In genomic region chr4:154164931-154165839, GRCh38 we compare ENCODE assay signal across 9 cellular contexts.
DNase-seq lines count a peak whose midpoint lies in the region; ATAC-seq, FAIRE-seq and TF ChIP-seq lines count a peak whose summit lies in the region.
"Had no signal": no experiment of that assay in that cellular context is flagged by ENCODE, and none has a peak within 500 bp of the region (broad histone marks: within the 10 kb centered on the region; RNA-seq: fewer than 3 reads in every experiment).

No MANE protein-coding gene starts in this region.

- H3K9me3 ChIP-seq in left lung (no peaks in the 10 kb centered on the region), Caco-2 (no peaks in the 10 kb centered on the region), HAP-1 (no peaks in the 10 kb centered on the region), psoas muscle (no peaks in the 10 kb centered on the region)

- TF ChIP-seq CTCF in left lung (IDR thresholded peaks at IDR 0.05), result no peak
- no peak for TF ChIP-seq CTCF in Caco-2 (IDR thresholded peaks at IDR 0.05; ENCODE audit: insufficient read depth in 1 of 2, low read depth in 1 of 2, low read length in 1 of 2, severe bottlenecking in 1 of 2, unreplicated experiment in 1 of 2)
- no peak for TF ChIP-seq CTCF in psoas muscle (IDR thresholded peaks at IDR 0.05)

- no peaks in the 10 kb centered on the region for H3K36me3 Mint-ChIP-seq in Caco-2 (ENCODE audit: insufficient read depth, unreplicated experiment)

- CTCF ChIA-PET in Caco-2 (lab: Charles Lee), result no interaction called here

- 35 to 55% (median 43%) methylated on average over 1 of the region's 1 CpG for WGBS in psoas muscle, 3 donors

- H3K27ac ChIP-seq in left lung (peak overlapping the region; percentile 31 to 56), psoas muscle (no peak overlapping the region)

- FAIRE-seq in RCC 7860 (lab: Jason Lieb, UNC), result peak; percentile 90
- FAIRE-seq: islet of Langerhans had no signal

- H3K4me1 Mint-ChIP-seq in Caco-2 (ENCODE audit: low read depth, unreplicated experiment), result no peaks in the 10 kb centered on the region

- POLR2A ChIA-PET in Caco-2 (lab: Charles Lee), result interaction anchor here (0.7 kb wide), 1 partner anchor 407 kb away, joined by 4 read pairs; no protein-coding TSS in a partner anchor

- intact Hi-C loops in left lung (cut with DNase I), result no loop called here
- intact Hi-C loops in Caco-2 (cut with micrococcal nuclease; ENCODE audit: unreplicated experiment), result no loop called here
- intact Hi-C loops in psoas muscle (cut with DNase I), result loop anchor here in 1 of 2 donors (5.0 kb wide), 1 partner anchor 1843 kb away; no protein-coding TSS in a partner anchor

- ATAC-seq in GM18861 (IDR thresholded peaks at IDR 0.05; ENCODE audit: unreplicated experiment) (peak; percentile 70), HG02571 (IDR thresholded peaks at IDR 0.05; ENCODE audit: unreplicated experiment) (peak; percentile 62), left lung (peak; percentile 93), psoas muscle (no peak)

- H3K27ac Mint-ChIP-seq in Caco-2 (ENCODE audit: unreplicated experiment), result no peak overlapping the region

- H3K4me3 ChIP-seq in left lung (no peak overlapping the region), Caco-2 (ENCODE audit: low read depth, low read length) (no peak overlapping the region), HAP-1 (no peak overlapping the region), psoas muscle (no peak overlapping the region)

- peaks cover 0 to 3% of the 10 kb centered on the region in 2 donors for H3K4me1 ChIP-seq in left lung
- no peaks in the 10 kb centered on the region for H3K4me1 ChIP-seq in Caco-2
- no peaks in the 10 kb centered on the region for H3K4me1 ChIP-seq in HAP-1
- H3K4me1 ChIP-seq in psoas muscle, result no peaks in the 10 kb centered on the region

- H3K27me3 ChIP-seq in left lung (no peaks in the 10 kb centered on the region), Caco-2 (replicated peaks; ENCODE audit: control insufficient read depth, insufficient read depth, low read length) (no peaks in the 10 kb centered on the region), HAP-1 (ENCODE audit: low read depth) (no peaks in the 10 kb centered on the region), psoas muscle (ENCODE audit: insufficient read depth in 3 of 3, low read length in 2 of 3) (no peaks in the 10 kb centered on the region)

- in situ Hi-C loops in HAP-1 (cut with MboI; ENCODE audit: low sequenced_read_pairs), result no loop called here

- DNase-seq in RCC 7860 (ENCODE audit: low spot score) (peak; percentile 89), left lung (peak in 1 of 2 donors; percentile 61), Caco-2 (no peak), HAP-1 (ENCODE audit: low spot score in 2 of 2) (no peak), NCI-H2029 treated with DMSO at 0.1 percent for 48 hours (lab: John Stamatoyannopoulos, UW) (no peak), psoas muscle (no peak)

- no peak overlapping the region for H3K4me3 Mint-ChIP-seq in Caco-2 (ENCODE audit: unreplicated experiment)

- peaks cover 9% of the 10 kb centered on the region for H3K27me3 Mint-ChIP-seq in Caco-2 (ENCODE audit: insufficient read depth, unreplicated experiment)

- H3K36me3 ChIP-seq in left lung (no peaks in the 10 kb centered on the region), Caco-2 (ENCODE audit: control insufficient read depth, insufficient read depth, low read length) (no peaks in the 10 kb centered on the region), HAP-1 (replicated peaks) (no peaks in the 10 kb centered on the region), psoas muscle (ENCODE audit: insufficient read depth in 1 of 2, low read depth in 1 of 2) (no peaks in the 10 kb centered on the region)

- no peaks in the 10 kb centered on the region for H3K9me3 Mint-ChIP-seq in Caco-2 (ENCODE audit: unreplicated experiment)

- no TSS peak for BruUV-seq in Caco-2 (replicated peaks; lab: Mats Ljungman, UMichigan)

Comparison
In these comparisons a context has a peak if more than half of its experiments do, and no peak if none do; other contexts are left out.
1. ATAC-seq: peak in GM18861 (single experiment), HG02571 (single experiment) and left lung (single experiment); none in psoas muscle (0 of 4).